Comparison of ENCODE assay signal across 1 cellular context in genomic region chr11:68704887-68705286, GRCh38.
TF ChIP-seq lines count a peak whose summit lies in the region.

No MANE protein-coding gene starts in this region.

TF ChIP-seq in H1, 55 proteins besides CTCF, POLR2A, EP300 and RAD21:
- TF ChIP-seq RBBP5 (IDR thresholded peaks at IDR 0.05; ENCODE audit: borderline replicate concordance, low read depth, low read length) (no peak), FOSL1 (IDR thresholded peaks at IDR 0.05; ENCODE audit: insufficient read depth, low read depth, low read length) (no peak), RFX5 (IDR thresholded peaks at IDR 0.05; ENCODE audit: borderline replicate concordance, low read depth, low read length) (no peak), CBX8 (IDR thresholded peaks at IDR 0.05; ENCODE audit: borderline replicate concordance, low read depth, low read length) (no peak), SAP30 (IDR thresholded peaks at IDR 0.05; ENCODE audit: insufficient read depth, insufficient replicate concordance, low read length) (no peak), TBP (IDR thresholded peaks at IDR 0.05; ENCODE audit: low read depth, low read length) (no peak), CHD2 (IDR thresholded peaks at IDR 0.05; ENCODE audit: low read length) (no peak), E2F6 (IDR thresholded peaks at IDR 0.05) (no peak), RNF2 (IDR thresholded peaks at IDR 0.05; ENCODE audit: borderline replicate concordance, low read depth, low read length, missing control alignments, poor library complexity, severe bottlenecking) (no peak), POLR2AphosphoS5 (IDR thresholded peaks at IDR 0.05; ENCODE audit: low read depth, low read length) (no peak)
